31 cellular contexts compared by ENCODE assay signal in genomic region chr1:223208164-223209075, GRCh38.
DNase-seq lines count a peak whose midpoint lies in the region; ATAC-seq and TF ChIP-seq lines count a peak whose summit lies in the region.
"Had no signal": no experiment of that assay in that cellular context is flagged by ENCODE, and none has a peak within 500 bp of the region (broad histone marks: within the 10 kb centered on the region; RNA-seq: fewer than 3 reads in every experiment).

No MANE protein-coding gene starts in this region.

- POLR2A ChIA-PET in Caco-2 (lab: Charles Lee) (no interaction called here), PC-3 (lab: Charles Lee; ENCODE audit: unreplicated experiment) (no interaction called here)

- H3K9ac ChIP-seq in PC-3 (ENCODE audit: low read length) (no peak overlapping the region), trophoblast cell (ENCODE audit: low read length) (no peak overlapping the region)

- H3K9me3 ChIP-seq in Caco-2 (no peaks in the 10 kb centered on the region), PC-3 (ENCODE audit: low read length) (no peaks in the 10 kb centered on the region), trophoblast cell (ENCODE audit: insufficient read depth, low read depth, low read length) (no peaks in the 10 kb centered on the region), tibial nerve (no peaks in the 10 kb centered on the region)
- H3K9me3 ChIP-seq: mucosa of descending colon, pancreas, right lobe of liver, thyroid gland had no signal

- H3K27me3 Mint-ChIP-seq in Caco-2 (ENCODE audit: insufficient read depth, unreplicated experiment) = no peaks in the 10 kb centered on the region
- H3K27me3 Mint-ChIP-seq: activated T-helper 17 cell treated with anti-CD3 and anti-CD28 coated beads, Interleukin-2, amount 50 U/mL, for 72 hours had no signal

- no peak overlapping the region for H3K27ac ChIP-seq in PC-3 (ENCODE audit: low read length)
- no peak overlapping the region for H3K27ac ChIP-seq in coronary artery
- H3K27ac ChIP-seq in trophoblast cell (ENCODE audit: low read depth, low read length) = no peak overlapping the region
- no peak overlapping the region for H3K27ac ChIP-seq in tibial nerve
- H3K27ac ChIP-seq: epithelial cell of prostate, pancreas, right lobe of liver, thyroid gland, VCaP had no signal

- TF ChIP-seq CTCF in Caco-2 (IDR thresholded peaks at IDR 0.05; ENCODE audit: insufficient read depth in 1 of 2, low read depth in 1 of 2, low read length in 1 of 2, severe bottlenecking in 1 of 2, unreplicated experiment in 1 of 2) = no peak
- TF ChIP-seq CTCF in PC-3 (conservative IDR thresholded peaks at IDR 0.05; ENCODE audit: low read depth, low read length) = no peak
- no peak for TF ChIP-seq CTCF in coronary artery (IDR thresholded peaks at IDR 0.05)
- no peak for TF ChIP-seq CTCF in tibial nerve (IDR thresholded peaks at IDR 0.05)

- H2AFZ ChIP-seq in PC-3 (ENCODE audit: low read length) = no peak overlapping the region
- H2AFZ ChIP-seq in trophoblast cell (ENCODE audit: insufficient read depth, low read length, poor library complexity) = no peak overlapping the region

- peaks cover 55% of the 10 kb centered on the region for H3K4me1 Mint-ChIP-seq in Caco-2 (ENCODE audit: low read depth, unreplicated experiment)
- H3K4me1 Mint-ChIP-seq: activated T-helper 17 cell treated with anti-CD3 and anti-CD28 coated beads, Interleukin-2, amount 50 U/mL, for 72 hours; CD8-positive, alpha-beta memory T cell had no signal

- no peak overlapping the region for H3K4me3 Mint-ChIP-seq in Caco-2 (ENCODE audit: unreplicated experiment)
- H3K4me3 Mint-ChIP-seq: activated T-helper 17 cell treated with anti-CD3 and anti-CD28 coated beads, Interleukin-2, amount 50 U/mL, for 72 hours; CD8-positive, alpha-beta memory T cell had no signal

- no peak overlapping the region for H3K23ac ChIP-seq in trophoblast cell (ENCODE audit: low read length)

- ATAC-seq in PC-3 = no peak
- ATAC-seq: activated T-helper 17 cell treated with anti-CD3 and anti-CD28 coated beads, Interleukin-2, amount 50 U/mL, for 72 hours; mucosa of descending colon; Panc1; right lobe of liver had no signal

- H2BK12ac ChIP-seq in trophoblast cell (ENCODE audit: low read length) = peak overlapping the region; percentile 37

- no peak overlapping the region for H3K14ac ChIP-seq in trophoblast cell (ENCODE audit: low read length)

- H3K4me2 ChIP-seq in PC-3 (ENCODE audit: low read length) (no peak overlapping the region), trophoblast cell (ENCODE audit: low read length) (no peak overlapping the region)

- H2AK5ac ChIP-seq in trophoblast cell (ENCODE audit: low read length) = no peak overlapping the region

- no peak overlapping the region for H3K4ac ChIP-seq in trophoblast cell (ENCODE audit: low read depth, low read length)

- H2BK120ac ChIP-seq in trophoblast cell (ENCODE audit: insufficient read depth, low read length, poor library complexity) = peak overlapping the region; percentile 31

- H3K9me3 Mint-ChIP-seq in Caco-2 (ENCODE audit: unreplicated experiment) = no peaks in the 10 kb centered on the region
- H3K9me3 Mint-ChIP-seq: activated T-helper 17 cell treated with anti-CD3 and anti-CD28 coated beads, Interleukin-2, amount 50 U/mL, for 72 hours; CD8-positive, alpha-beta memory T cell had no signal

- H3K4me1 ChIP-seq in Caco-2 = peaks cover 47% of the 10 kb centered on the region
- H3K4me1 ChIP-seq in PC-3 (ENCODE audit: insufficient read depth, low read length) = no peaks in the 10 kb centered on the region
- H3K4me1 ChIP-seq in trophoblast cell (ENCODE audit: control insufficient read depth in 1 of 2, insufficient read depth in 2 of 2, low read length in 2 of 2) = peaks cover 13% of the 10 kb centered on the region in 2 experiments
- no peaks in the 10 kb centered on the region for H3K4me1 ChIP-seq in tibial nerve
- H3K4me1 ChIP-seq: pancreas, right lobe of liver, thyroid gland had no signal

- H3K27me3 ChIP-seq in Caco-2 (replicated peaks; ENCODE audit: control insufficient read depth, insufficient read depth, low read length) (no peaks in the 10 kb centered on the region), PC-3 (ENCODE audit: low read length) (no peaks in the 10 kb centered on the region), trophoblast cell (ENCODE audit: insufficient read depth, low read length) (no peaks in the 10 kb centered on the region), tibial nerve (peaks cover 0 to 1% of the 10 kb centered on the region in 2 donors)
- H3K27me3 ChIP-seq: pancreas, right lobe of liver, thyroid gland had no signal

- H3K79me2 ChIP-seq in PC-3 (ENCODE audit: low read length) (no peaks in the 10 kb centered on the region), trophoblast cell (ENCODE audit: control insufficient read depth, insufficient read depth, low read length, poor library complexity) (no peaks in the 10 kb centered on the region)

- H3K79me1 ChIP-seq in trophoblast cell (ENCODE audit: low read length) = peaks cover 5% of the 10 kb centered on the region

- no peak overlapping the region for H2BK5ac ChIP-seq in trophoblast cell (ENCODE audit: low read depth, low read length, poor library complexity)

- peaks cover 11% of the 10 kb centered on the region for H3K36me3 Mint-ChIP-seq in Caco-2 (ENCODE audit: insufficient read depth, unreplicated experiment)
- H3K36me3 Mint-ChIP-seq: CD8-positive, alpha-beta memory T cell had no signal

- no peaks in the 10 kb centered on the region for H4K20me1 ChIP-seq in PC-3 (ENCODE audit: low read length)

- no CpG with 5 or more reads among the region's 13 CpGs for WGBS in trophoblast cell (ENCODE audit: extremely low coverage, insufficient coverage, insufficient read length)
- WGBS in tibial nerve, 2 donors = 66 to 71% methylated on average over 13 of the region's 13 CpGs

- TF ChIP-seq EP300 in tibial nerve (IDR thresholded peaks at IDR 0.05) = no peak

- BruUV-seq in Caco-2 (replicated peaks; lab: Mats Ljungman, UMichigan) = no TSS peak
- no TSS peak for BruUV-seq in PC-3 (replicated peaks; lab: Mats Ljungman, UMichigan)

- H3K4me3 ChIP-seq in Caco-2 (ENCODE audit: low read depth, low read length) = no peak overlapping the region
- no peak overlapping the region for H3K4me3 ChIP-seq in PC-3 (ENCODE audit: low read length)
- H3K4me3 ChIP-seq in coronary artery = no peak overlapping the region
- H3K4me3 ChIP-seq in trophoblast cell (ENCODE audit: low read depth, low read length) = no peak overlapping the region
- no peak overlapping the region for H3K4me3 ChIP-seq in tibial nerve
- H3K4me3 ChIP-seq: lung, mucosa of descending colon, pancreas, right lobe of liver, thyroid gland had no signal

- H4K12ac ChIP-seq in trophoblast cell (ENCODE audit: low read depth, low read length) = no peak overlapping the region

- H4K8ac ChIP-seq in trophoblast cell (ENCODE audit: low read depth, low read length) = no peak overlapping the region

- no peaks in the 10 kb centered on the region for H3F3A ChIP-seq in PC-3 (ENCODE audit: low read length, unreplicated experiment)

- no peak for TF ChIP-seq POLR2A in tibial nerve (IDR thresholded peaks at IDR 0.05)

- no peaks in the 10 kb centered on the region for H3K9me2 ChIP-seq in PC-3 (replicated peaks; ENCODE audit: low read length)

- H3K27ac Mint-ChIP-seq in Caco-2 (ENCODE audit: unreplicated experiment) = peak overlapping the region; percentile 51
- H3K27ac Mint-ChIP-seq: activated T-helper 17 cell treated with anti-CD3 and anti-CD28 coated beads, Interleukin-2, amount 50 U/mL, for 72 hours; CD8-positive, alpha-beta memory T cell had no signal

- no peak for DNase-seq in Caco-2
- DNase-seq in PC-3 = peak; percentile 40
- peak; percentile 26 for DNase-seq in coronary artery (ENCODE audit: low spot score)
- DNase-seq in trophoblast cell = peak; percentile 41 to 72
- no peak for DNase-seq in NCI-H1436 treated with DMSO at 0.1 percent for 48 hours (lab: John Stamatoyannopoulos, UW)
- DNase-seq in hippocampal formation (lab: John Stamatoyannopoulos, UW) = no peak
- no peak for DNase-seq in NOMO-1 treated with DMSO at 0.1 percent for 48 hours (lab: John Stamatoyannopoulos, UW; ENCODE audit: unreplicated experiment)
- no peak for DNase-seq in tibial nerve (ENCODE audit: low spot score in 2 of 2)
- DNase-seq: activated CD4-positive, alpha-beta T cell treated with anti-CD3 and anti-CD28 coated beads for 48 hours; activated naive CD4-positive, alpha-beta T cell treated with anti-CD3 and anti-CD28 coated beads, Interleukin-2, amount 50 U/mL, for 16 hours; CD8-positive, alpha-beta memory T cell; glutamatergic neuron; HCEC 1CT; KBM-7; MM.1S; NCI-H2081; NCI-H2227 treated with DMSO at 0.1 percent for 48 hours; NCI-H69; pancreas; right lobe of liver; SIG-M5; stimulated activated CD4-positive, alpha-beta T cell treated with anti-CD3 and anti-CD28 coated beads, Interleukin-4, amount 100 ng/mL, for 24 hours; SW 1271; T-helper 9 cell; thyroid gland had no signal

- H3K18ac ChIP-seq in trophoblast cell (ENCODE audit: low read length) = no peak overlapping the region

- H4K91ac ChIP-seq in trophoblast cell (ENCODE audit: low read depth, low read length) = peak overlapping the region; percentile 19

- intact Hi-C loops in Caco-2 (cut with micrococcal nuclease; ENCODE audit: unreplicated experiment) (loop anchor here (1.0 kb wide), 1 partner anchor 12 kb away; no protein-coding TSS in a partner anchor), PC-3 (cut with micrococcal nuclease) (no loop called here)

- no peaks in the 10 kb centered on the region for H3K36me3 ChIP-seq in Caco-2 (ENCODE audit: control insufficient read depth, insufficient read depth, low read length)
- no peaks in the 10 kb centered on the region for H3K36me3 ChIP-seq in PC-3 (ENCODE audit: low read depth, low read length)
- no peaks in the 10 kb centered on the region for H3K36me3 ChIP-seq in trophoblast cell (ENCODE audit: control insufficient read depth in 1 of 2, insufficient read depth in 2 of 2, low read length in 2 of 2)
- no peaks in the 10 kb centered on the region for H3K36me3 ChIP-seq in tibial nerve
- H3K36me3 ChIP-seq: pancreas, right lobe of liver, thyroid gland had no signal

- CTCF ChIA-PET in Caco-2 (lab: Charles Lee) (interaction anchor here (1.5 kb wide), 1 partner anchor 75 kb away, joined by 5 read pairs; no protein-coding TSS in a partner anchor), PC-3 (lab: Charles Lee) (no interaction called here)

Comparison
In these comparisons a context has a peak if more than half of its experiments do, and no peak if none do; other contexts are left out.
1. DNase-seq: peak in PC-3 (single experiment), coronary artery (single experiment) and trophoblast cell (2 of 2); none in Caco-2 (0 of 2), NCI-H1436 treated with DMSO at 0.1 percent for 48 hours (single experiment), hippocampal formation (0 of 2), NOMO-1 treated with DMSO at 0.1 percent for 48 hours (single experiment) and tibial nerve (0 of 2).